ENCODE assay signal across 25 cellular contexts in genomic region chr1:119485246-119485645, GRCh38. TPM values are rescaled to one million over a fixed set of nuclear protein-coding genes. Genes with fewer than 3 reads are reported as not detected.
"Had no signal": no experiment of that assay in that cellular context is flagged by ENCODE, and none has a peak within 500 bp of the region (broad histone marks: within the 10 kb centered on the region; RNA-seq: fewer than 3 reads in every experiment).

No MANE protein-coding gene starts in this region.

- H3K4me1 Mint-ChIP-seq: IgD-negative memory B cell had no signal

- H3K36me3 ChIP-seq: SJSA1 had no signal

- H3K27ac Mint-ChIP-seq: IgD-negative memory B cell had no signal

- H3K9me3 ChIP-seq: SJSA1 had no signal

- H3K27me3 ChIP-seq: SJSA1 had no signal

- DNase-seq: Kasumi-1, MM.1S, NCI-H1092 treated with DMSO at 0.1 percent for 48 hours, NCI-H1436 treated with DMSO at 0.1 percent for 48 hours, NCI-H1694, NCI-H187 treated with DMSO at 0.1 percent for 48 hours, NCI-H2029 treated with DMSO at 0.1 percent for 48 hours, NCI-H2171 treated with DMSO at 0.1 percent for 48 hours, NCI-H345, NCI-H446 treated with DMSO at 0.1 percent for 48 hours, NCI-H510A treated with DMSO at 0.1 percent for 48 hours, NCI-H69, NCI-H774, Right ventricle myocardium superior, RPMI8226, SIG-M5 had no signal

- ATAC-seq: K562 had no signal

- H3K36me3 Mint-ChIP-seq: IgD-negative memory B cell had no signal

- FAIRE-seq: HTR-8/SVneo, K562, RCC 7860 had no signal

- H3K4me3 ChIP-seq: K562, SJSA1, SK-N-MC had no signal

- H3K4me1 ChIP-seq: SJSA1 had no signal

- H3K27ac ChIP-seq: HL-60, KMS-11, SJSA1, SK-N-MC had no signal

- H3K4me3 Mint-ChIP-seq: IgD-negative memory B cell had no signal

RNA-seq across cellular contexts. Expression of gene HSD3B1, which starts 21.8 kb away (rescaled TPM):
- total RNA-seq: K562, M059J, Right ventricle myocardium superior, SJSA1 had no signal
- polyA plus RNA-seq: IgD-negative memory B cell, K562 had no signal
